22 cellular contexts compared by ENCODE assay signal in genomic region chr11:131652231-131652630, GRCh38.
DNase-seq lines count a peak whose midpoint lies in the region; ATAC-seq and TF ChIP-seq lines count a peak whose summit lies in the region.
"Had no signal": no experiment of that assay in that cellular context is flagged by ENCODE, and none has a peak within 500 bp of the region (broad histone marks: within the 10 kb centered on the region; RNA-seq: fewer than 3 reads in every experiment).

No MANE protein-coding gene starts in this region.

- CTCF ChIA-PET in activated CD8-positive, alpha-beta T cell treated with anti-CD3 and anti-CD28 coated beads for 36 hours (lab: Charles Lee), result no interaction called here

- no peaks in the 10 kb centered on the region for H3K9me3 Mint-ChIP-seq in activated CD8-positive, alpha-beta T cell treated with anti-CD3 and anti-CD28 coated beads for 36 hours
- H3K9me3 Mint-ChIP-seq: H9 had no signal

- no peaks in the 10 kb centered on the region for H3K36me3 ChIP-seq in KOPT-K1 (ENCODE audit: insufficient read depth, low read length)
- H3K36me3 ChIP-seq: BLaER1, SJSA1 had no signal

- no peak overlapping the region for H3K4me3 ChIP-seq in dorsolateral prefrontal cortex
- H3K4me3 ChIP-seq: BLaER1, PC-9, SJSA1 had no signal

- peak; percentile 34 for DNase-seq in DMS79 treated with DMSO at 0.1 percent for 48 hours (lab: John Stamatoyannopoulos, UW)
- DNase-seq in dorsolateral prefrontal cortex, result no peak
- no peak for DNase-seq in effector CD8-positive, alpha-beta T cell (lab: John Stamatoyannopoulos, UW)
- DNase-seq in GM13976 (ENCODE audit: low spot score), result no peak
- DNase-seq in activated CD8-positive, alpha-beta T cell treated with anti-CD3 and anti-CD28 coated beads for 36 hours, result no peak
- DNase-seq: CD4-positive, CD25-positive, alpha-beta regulatory T cell; GF-D8; H9; IMR-90; NCI-H1092 treated with DMSO at 0.1 percent for 48 hours; NCI-H1436; NCI-H187 treated with DMSO at 0.1 percent for 48 hours; NCI-H446; NCI-H524 treated with DMSO at 0.1 percent for 48 hours; PC-9; Right ventricle myocardium superior; RPMI8226 had no signal

- peaks cover 1% of the 10 kb centered on the region for H3K27me3 Mint-ChIP-seq in activated CD8-positive, alpha-beta T cell treated with anti-CD3 and anti-CD28 coated beads for 36 hours
- H3K27me3 Mint-ChIP-seq: CD4-positive, CD25-positive, alpha-beta regulatory T cell had no signal

- H3K9me3 ChIP-seq in KOPT-K1 (ENCODE audit: insufficient read depth, low read length, poor library complexity, severe bottlenecking), result no peaks in the 10 kb centered on the region
- H3K9me3 ChIP-seq: BLaER1, SJSA1 had no signal

- POLR2A ChIA-PET in activated CD8-positive, alpha-beta T cell treated with anti-CD3 and anti-CD28 coated beads for 36 hours (lab: Charles Lee), result no interaction called here

- peak overlapping the region; percentile 56 for H3K27ac ChIP-seq in KOPT-K1 (ENCODE audit: low read depth, low read length, poor library complexity, severe bottlenecking)
- peak overlapping the region in 34 of 59 donors; percentile 3 to 91 (median 80) for H3K27ac ChIP-seq in dorsolateral prefrontal cortex
- H3K27ac ChIP-seq in temporal lobe (ENCODE audit: low read depth, low read length), result peak overlapping the region; percentile 30
- H3K27ac ChIP-seq: BLaER1, KMS-11, PC-9, SJSA1 had no signal

- no peaks in the 10 kb centered on the region for H3K27me3 ChIP-seq in dorsolateral prefrontal cortex
- H3K27me3 ChIP-seq: SJSA1 had no signal

- no peak for ATAC-seq in activated CD8-positive, alpha-beta T cell treated with anti-CD3 and anti-CD28 coated beads for 36 hours

- intact Hi-C loops in dorsolateral prefrontal cortex (cut with DNase I), result no loop called here
- intact Hi-C loops in activated CD8-positive, alpha-beta T cell treated with anti-CD3 and anti-CD28 coated beads for 36 hours (cut with micrococcal nuclease), result no loop called here

- no peak overlapping the region for H3K27ac Mint-ChIP-seq in activated CD8-positive, alpha-beta T cell treated with anti-CD3 and anti-CD28 coated beads for 36 hours
- H3K27ac Mint-ChIP-seq: CD4-positive, CD25-positive, alpha-beta regulatory T cell; H9 had no signal

- H3K36me3 Mint-ChIP-seq in activated CD8-positive, alpha-beta T cell treated with anti-CD3 and anti-CD28 coated beads for 36 hours (ENCODE audit: low read depth), result no peaks in the 10 kb centered on the region
- H3K36me3 Mint-ChIP-seq: CD4-positive, CD25-positive, alpha-beta regulatory T cell had no signal

- no peaks in the 10 kb centered on the region for H3K4me1 Mint-ChIP-seq in activated CD8-positive, alpha-beta T cell treated with anti-CD3 and anti-CD28 coated beads for 36 hours (ENCODE audit: low read depth)
- H3K4me1 Mint-ChIP-seq: CD4-positive, CD25-positive, alpha-beta regulatory T cell had no signal

- in situ Hi-C loops in GM13976 (cut with MboI; ENCODE audit: low sequenced_read_pairs, unreplicated experiment), result loop anchor here (25.0 kb wide), 1 partner anchor 590 kb away; no protein-coding TSS in a partner anchor

- no peak overlapping the region for H3K4me3 Mint-ChIP-seq in activated CD8-positive, alpha-beta T cell treated with anti-CD3 and anti-CD28 coated beads for 36 hours
- H3K4me3 Mint-ChIP-seq: CD4-positive, CD25-positive, alpha-beta regulatory T cell; H9 had no signal

- TF ChIP-seq CTCF in dorsolateral prefrontal cortex (IDR thresholded peaks at IDR 0.05 in 54 of 56, conservative IDR thresholded peaks at IDR 0.05 in 2 of 56; ENCODE audit: low read depth in 1 of 56, partially characterized antibody in 56 of 56) (no peak), GM13976 (IDR thresholded peaks at IDR 0.05; ENCODE audit: borderline replicate concordance, control extremely low read depth, extremely low read depth, insufficient read depth, missing control alignments) (no peak)
- no peak for TF ChIP-seq CTCF in activated CD8-positive, alpha-beta T cell treated with anti-CD3 and anti-CD28 coated beads for 36 hours (IDR thresholded peaks at IDR 0.05)

Comparison
In these comparisons a context has a peak if more than half of its experiments do, and no peak if none do; other contexts are left out.
1. H3K27ac ChIP-seq: peak in every context shown above with its lines; median percentile 80 in dorsolateral prefrontal cortex; 56 in KOPT-K1; 30 in temporal lobe.